ENCODE assay signal across 16 cellular contexts in genomic region chr17:8696951-8697745, GRCh38. TPM values are rescaled to one million over a fixed set of nuclear protein-coding genes. Genes with fewer than 3 reads are reported as not detected.
DNase-seq lines count a peak whose midpoint lies in the region; ATAC-seq and TF ChIP-seq lines count a peak whose summit lies in the region.
"Had no signal": no experiment of that assay in that cellular context is flagged by ENCODE, and none has a peak within 500 bp of the region (broad histone marks: within the 10 kb centered on the region; RNA-seq: fewer than 3 reads in every experiment).

No MANE protein-coding gene starts in this region.

- H3K27ac ChIP-seq in ascending aorta (peak overlapping the region; percentile 95), right cardiac atrium (ENCODE audit: low read length) (peak overlapping the region; percentile 18)
- H3K27ac ChIP-seq: thyroid gland had no signal

- H3K36me3 ChIP-seq in ascending aorta, result no peaks in the 10 kb centered on the region
- H3K36me3 ChIP-seq: BE2C, sigmoid colon, thyroid gland had no signal

- H3K4me3 ChIP-seq in ascending aorta (peak overlapping the region in 1 of 2 donors; percentile 41), right cardiac atrium (ENCODE audit: low read length) (no peak overlapping the region)
- H3K4me3 ChIP-seq: thyroid gland had no signal

- 55% methylated on average over 17 of the region's 17 CpGs for WGBS in right cardiac atrium

- in situ Hi-C loops in G401 (cut with HindIII; ENCODE audit: low sequenced_read_pairs), result no loop called here

- H3K9me3 ChIP-seq in ascending aorta, result no peaks in the 10 kb centered on the region
- no peaks in the 10 kb centered on the region for H3K9me3 ChIP-seq in right cardiac atrium (ENCODE audit: control insufficient read depth, low read length)
- H3K9me3 ChIP-seq: BE2C, sigmoid colon, thyroid gland had no signal

- intact Hi-C loops in ascending aorta (cut with DNase I), result loop anchor here (1.0 to 2.0 kb wide), 2 partner anchors 22 to 49 kb away; no protein-coding TSS in a partner anchor
- intact Hi-C loops in right cardiac atrium (cut with DNase I), result no loop called here

- DNase-seq in G401 (ENCODE audit: low spot score) (peak; percentile 34), ascending aorta (ENCODE audit: low spot score in 2 of 2) (peak in 1 of 2 donors; percentile 93), right cardiac atrium (peak; percentile 65 to 86 (median 83)), omental fat pad (ENCODE audit: low spot score) (no peak), NCI-H1092 treated with DMSO at 0.1 percent for 48 hours (lab: John Stamatoyannopoulos, UW) (no peak), NCI-H2171 treated with DMSO at 0.1 percent for 48 hours (lab: John Stamatoyannopoulos, UW) (no peak), ureter (ENCODE audit: low spot score) (no peak)
- DNase-seq: activated T-cell treated with anti-CD3 and anti-CD28 coated beads, Interleukin-2, amount 50 U/mL, for 4 hours; BE2C; cerebellar nuclear complex; foreskin melanocyte; KBM-7; NCI-H2081 had no signal

- H3K27me3 ChIP-seq in ascending aorta, result no peaks in the 10 kb centered on the region
- no peaks in the 10 kb centered on the region for H3K27me3 ChIP-seq in right cardiac atrium (ENCODE audit: control insufficient read depth, insufficient read depth)
- H3K27me3 ChIP-seq: BE2C, sigmoid colon, thyroid gland had no signal

- H3K4me1 ChIP-seq in ascending aorta (peaks cover 27 to 48% of the 10 kb centered on the region in 2 donors), right cardiac atrium (ENCODE audit: control insufficient read depth, insufficient read depth, low read length) (no peaks in the 10 kb centered on the region)
- H3K4me1 ChIP-seq: BE2C had no signal

- TF ChIP-seq CTCF in ascending aorta (IDR thresholded peaks at IDR 0.05) (no peak), omental fat pad (IDR thresholded peaks at IDR 0.05) (no peak)

- ATAC-seq in right cardiac atrium (peak; percentile 66 to 79), omental fat pad (ENCODE audit: low FRiP score) (peak; percentile 45), GM19467 (IDR thresholded peaks at IDR 0.05; ENCODE audit: unreplicated experiment) (no peak)
- ATAC-seq: activated T-cell treated with anti-CD3 and anti-CD28 coated beads, Interleukin-2, amount 50 U/mL, for 4 hours had no signal

RNA-seq across cellular contexts. Expression of gene CCDC42, which starts 47.5 kb away (rescaled TPM):
- not detected in 2 replicates for total RNA-seq in G401 (2014; rRNA removed; shearing (Covaris generic))
- total RNA-seq in ascending aorta (not detected), right cardiac atrium (not detected), omental fat pad (not detected), ureter (not detected)
- not detected for polyA plus RNA-seq in right cardiac atrium
- total RNA-seq: activated T-cell treated with anti-CD3 and anti-CD28 coated beads, Interleukin-2, amount 50 U/mL, for 4 hours; sigmoid colon; thyroid gland had no signal

Comparison
In these comparisons a context has a peak if more than half of its experiments do, and no peak if none do; other contexts are left out.
1. DNase-seq: peak in G401 (single experiment) and right cardiac atrium (3 of 3); none in omental fat pad (single experiment), NCI-H1092 treated with DMSO at 0.1 percent for 48 hours (single experiment), NCI-H2171 treated with DMSO at 0.1 percent for 48 hours (single experiment) and ureter (single experiment).